1 cellular context compared by ENCODE assay signal in genomic region chr7:106425017-106425719, GRCh38.
TF ChIP-seq lines count a peak whose summit lies in the region.

No MANE protein-coding gene starts in this region.

TF ChIP-seq in K562, 482 proteins besides CTCF, POLR2A, EP300 and RAD21 (continued from another document and continues in another):
- TF ChIP-seq ZNF318 (IDR thresholded peaks at IDR 0.05; ENCODE audit: borderline replicate concordance in 1 of 2, low read depth in 1 of 2) (peak in 1 of 2 experiments; percentile 95; a peak in 2 of 4 replicates), NRF1 (conservative IDR thresholded peaks at IDR 0.05 in 1 of 2, IDR thresholded peaks at IDR 0.05 in 1 of 2) (peak in 1 of 2 experiments; percentile 15; a peak in 2 of 4 replicates), TSHZ1 (CRISPR knock-in tag; IDR thresholded peaks at IDR 0.05) (no peak), GMEB1 (CRISPR knock-in tag; IDR thresholded peaks at IDR 0.05) (peak; percentile 3; the same call in 1 of the 2 replicates), USF1 (CRISPR knock-in tag; IDR thresholded peaks at IDR 0.05) (0 out of 2 replicates have a peak, but pooled peaks have one; percentile 15), ZFP1 (CRISPR knock-in tag; IDR thresholded peaks at IDR 0.05) (no peak), E2F8 (IDR thresholded peaks at IDR 0.05; ENCODE audit: low read depth, partially characterized antibody) (peak; percentile 42), GABPA (tag; conservative IDR thresholded peaks at IDR 0.05; ENCODE audit: low read depth) (peak; percentile 87), MGA (IDR thresholded peaks at IDR 0.05) (peak; percentile 83), SRSF3 (IDR thresholded peaks at IDR 0.05; ENCODE audit: insufficient read depth, low read length) (no peak), CEBPG (CRISPR knock-in tag; IDR thresholded peaks at IDR 0.05) (peak; percentile 76), CEBPG (tag; conservative IDR thresholded peaks at IDR 0.05 in 1 of 2, IDR thresholded peaks at IDR 0.05 in 1 of 2) (peak; percentile 97 to 98)
